8 cellular contexts compared by ENCODE assay signal in genomic region chr3:196638922-196639516, GRCh38. TPM values are rescaled to one million over a fixed set of nuclear protein-coding genes. Genes with fewer than 3 reads are reported as not detected.
DNase-seq lines count a peak whose midpoint lies in the region; ATAC-seq and TF ChIP-seq lines count a peak whose summit lies in the region.

No MANE protein-coding gene starts in this region.

- H3K27me3 ChIP-seq in CD4-positive, alpha-beta T cell (ENCODE audit: control insufficient read depth, insufficient read depth, low read length), result no peaks in the 10 kb centered on the region
- no peaks in the 10 kb centered on the region for H3K27me3 ChIP-seq in HAP-1 (ENCODE audit: low read depth)
- peaks cover 0 to 8% of the 10 kb centered on the region in 2 donors for H3K27me3 ChIP-seq in right atrium auricular region

- H3K27ac Mint-ChIP-seq in CD4-positive, alpha-beta T cell, result peak overlapping the region; percentile 91
- H3K27ac Mint-ChIP-seq in WTC11, result no peak overlapping the region
- peak overlapping the region; percentile 92 for H3K27ac Mint-ChIP-seq in stimulated activated memory B cell treated with anti-CD40 and anti-IgM and Interleukin-4, amounts not matched to agents 10 μg/mL and 1 μg/mL and 100 μg/mL, for 72 hours

- intact Hi-C loops in CD4-positive, alpha-beta T cell (cut with DNase I, micrococcal nuclease), result no loop called here

- CTCF ChIA-PET in CD4-positive, alpha-beta T cell (lab: Charles Lee), result interaction anchor here (0.6 to 1.9 kb wide), 6 partner anchors 10 to 421 kb away, joined by 3 to 7 read pairs (median 4); no protein-coding TSS in a partner anchor
- CTCF ChIA-PET in WTC11 (lab: Charles Lee), result interaction anchor here (1.4 to 1.7 kb wide), 2 partner anchors 30 to 46 kb away, joined by 4 to 7 read pairs; no protein-coding TSS in a partner anchor

- DNase-seq in CD4-positive, alpha-beta T cell, result no peak
- no peak for DNase-seq in HAP-1 (ENCODE audit: low spot score in 2 of 2)
- DNase-seq in WTC11 (ENCODE audit: low spot score), result no peak
- DNase-seq in right atrium auricular region (ENCODE audit: low spot score), result no peak
- no peak for DNase-seq in NCI-H345 treated with DMSO at 0.1 percent for 48 hours (lab: John Stamatoyannopoulos, UW; ENCODE audit: unreplicated experiment)
- no peak for DNase-seq in NK-92 (lab: John Stamatoyannopoulos, UW; ENCODE audit: unreplicated experiment)

- TF ChIP-seq CTCF in CD4-positive, alpha-beta T cell (IDR thresholded peaks at IDR 0.05), result no peak
- no peak for TF ChIP-seq CTCF in WTC11 (IDR thresholded peaks at IDR 0.05)
- no peak for TF ChIP-seq CTCF in right atrium auricular region (IDR thresholded peaks at IDR 0.05)

- H3K36me3 ChIP-seq in HAP-1 (replicated peaks), result no peaks in the 10 kb centered on the region
- H3K36me3 ChIP-seq in right atrium auricular region, result no peaks in the 10 kb centered on the region

- H3K4me3 ChIP-seq in HAP-1 (peak overlapping the region; percentile 33), right atrium auricular region (peak overlapping the region; percentile 42 to 59)

- in situ Hi-C loops in HAP-1 (cut with MboI; ENCODE audit: low sequenced_read_pairs), result no loop called here

- peaks cover 28% of the 10 kb centered on the region for H3K36me3 Mint-ChIP-seq in CD4-positive, alpha-beta T cell (ENCODE audit: low read depth)
- H3K36me3 Mint-ChIP-seq in WTC11, result no peaks in the 10 kb centered on the region
- H3K36me3 Mint-ChIP-seq in stimulated activated memory B cell treated with anti-CD40 and anti-IgM and Interleukin-4, amounts not matched to agents 10 μg/mL and 1 μg/mL and 100 μg/mL, for 72 hours, result peaks cover 31% of the 10 kb centered on the region

- H3K9me3 ChIP-seq in CD4-positive, alpha-beta T cell (ENCODE audit: control insufficient read depth, low read length), result no peaks in the 10 kb centered on the region
- H3K9me3 ChIP-seq in HAP-1, result no peaks in the 10 kb centered on the region
- H3K9me3 ChIP-seq in right atrium auricular region, result no peaks in the 10 kb centered on the region

- peaks cover 79% of the 10 kb centered on the region for H3K4me1 Mint-ChIP-seq in CD4-positive, alpha-beta T cell (ENCODE audit: low read depth)
- H3K4me1 Mint-ChIP-seq in WTC11, result peaks cover 31% of the 10 kb centered on the region
- H3K4me1 Mint-ChIP-seq in stimulated activated memory B cell treated with anti-CD40 and anti-IgM and Interleukin-4, amounts not matched to agents 10 μg/mL and 1 μg/mL and 100 μg/mL, for 72 hours, result peaks cover 85% of the 10 kb centered on the region

- H3K9me3 Mint-ChIP-seq in CD4-positive, alpha-beta T cell, result no peaks in the 10 kb centered on the region
- H3K9me3 Mint-ChIP-seq in WTC11, result no peaks in the 10 kb centered on the region
- no peaks in the 10 kb centered on the region for H3K9me3 Mint-ChIP-seq in stimulated activated memory B cell treated with anti-CD40 and anti-IgM and Interleukin-4, amounts not matched to agents 10 μg/mL and 1 μg/mL and 100 μg/mL, for 72 hours

- H3K27me3 Mint-ChIP-seq in CD4-positive, alpha-beta T cell, result no peaks in the 10 kb centered on the region
- H3K27me3 Mint-ChIP-seq in WTC11 (ENCODE audit: low read depth), result peaks cover 23% of the 10 kb centered on the region
- no peaks in the 10 kb centered on the region for H3K27me3 Mint-ChIP-seq in stimulated activated memory B cell treated with anti-CD40 and anti-IgM and Interleukin-4, amounts not matched to agents 10 μg/mL and 1 μg/mL and 100 μg/mL, for 72 hours

- H3K4me1 ChIP-seq in HAP-1 (peaks cover 8% of the 10 kb centered on the region), right atrium auricular region (peaks cover 0 to 9% of the 10 kb centered on the region in 2 donors)

- peak; percentile 3 for ATAC-seq in CD4-positive, alpha-beta T cell (ENCODE audit: poor library complexity)
- ATAC-seq in WTC11 (peak; percentile 52), GM21619 (IDR thresholded peaks at IDR 0.05; ENCODE audit: unreplicated experiment) (no peak)
- no peak for ATAC-seq in stimulated activated memory B cell treated with anti-CD40 and anti-IgM and Interleukin-4, amounts not matched to agents 10 μg/mL and 1 μg/mL and 100 μg/mL, for 72 hours

- POLR2A ChIA-PET in CD4-positive, alpha-beta T cell (lab: Charles Lee), result interaction anchor here (0.6 to 7.7 kb wide), 11 partner anchors 9 to 600 kb away, joined by 3 to 76 read pairs (median 6); partner anchors contain the start of genes CEP19, FBXO45, NCBP2 and PIGX
- POLR2A ChIA-PET in WTC11 (lab: Charles Lee), result interaction anchor here (0.6 kb wide), 1 partner anchor 303 kb away, joined by 3 read pairs; the partner anchor contains the start of gene NCBP2

- peak overlapping the region; percentile 60 for H3K27ac ChIP-seq in CD4-positive, alpha-beta T cell (ENCODE audit: low read depth, low read length)
- peak overlapping the region; percentile 52 to 63 for H3K27ac ChIP-seq in right atrium auricular region

- H3K4me3 Mint-ChIP-seq in CD4-positive, alpha-beta T cell, result peak overlapping the region; percentile 86
- peak overlapping the region; percentile 62 for H3K4me3 Mint-ChIP-seq in WTC11
- H3K4me3 Mint-ChIP-seq in stimulated activated memory B cell treated with anti-CD40 and anti-IgM and Interleukin-4, amounts not matched to agents 10 μg/mL and 1 μg/mL and 100 μg/mL, for 72 hours, result peak overlapping the region; percentile 94

TF ChIP-seq in WTC11, 78 proteins besides CTCF, POLR2A, EP300 and RAD21:
- no peak for TF ChIP-seq IRF2 (CRISPR knock-in tag; IDR thresholded peaks at IDR 0.05; ENCODE audit: borderline replicate concordance, low read depth)
- TF ChIP-seq ZNF423 (CRISPR knock-in tag; IDR thresholded peaks at IDR 0.05), result no peak
- no peak for TF ChIP-seq GRHL2 (CRISPR knock-in tag; IDR thresholded peaks at IDR 0.05; ENCODE audit: insufficient replicate concordance, severe bottlenecking)

RNA-seq across cellular contexts. Expression of gene NRROS, which starts 0.5 kb away (rescaled TPM):
- total RNA-seq in CD4-positive, alpha-beta T cell, result 1 to 10 TPM; 7.4 to 8.4 TPM
- total RNA-seq in WTC11 (2021) (3.1 to 5.1 TPM (median 4.9 TPM) in 3 replicates), right atrium auricular region (1 to 10 TPM; 2.4 to 4.8 TPM)

Comparison
In these comparisons a context has a peak if more than half of its experiments do, and no peak if none do; other contexts are left out.
1. ATAC-seq: peak in CD4-positive, alpha-beta T cell (single experiment) and WTC11 (single experiment); none in stimulated activated memory B cell treated with anti-CD40 and anti-IgM and Interleukin-4, amounts not matched to agents 10 μg/mL and 1 μg/mL and 100 μg/mL, for 72 hours (single experiment) and GM21619 (single experiment).
2. Peak in every context shown above with its lines, with median percentiles within 50 percentile points of each other: H3K4me3 Mint-ChIP-seq.